ENCODE assay signal across 20 cellular contexts in genomic region chr11:69270929-69271328, GRCh38. TPM values are rescaled to one million over a fixed set of nuclear protein-coding genes. Genes with fewer than 3 reads are reported as not detected.
DNase-seq lines count a peak whose midpoint lies in the region; FAIRE-seq and TF ChIP-seq lines count a peak whose summit lies in the region.
"Had no signal": no experiment of that assay in that cellular context is flagged by ENCODE, and none has a peak within 500 bp of the region (broad histone marks: within the 10 kb centered on the region; RNA-seq: fewer than 3 reads in every experiment).

No MANE protein-coding gene starts in this region.

- no peak overlapping the region for H3K56ac ChIP-seq in mesendoderm (ENCODE audit: low read length)

- H3K23ac ChIP-seq in mesendoderm (ENCODE audit: low read length): no peak overlapping the region

- no peak for TF ChIP-seq EP300 in suprapubic skin (IDR thresholded peaks at IDR 0.05)

- WGBS in mesendoderm (ENCODE audit: extremely low coverage, insufficient coverage, low lambda C conversion rate): no CpG with 5 or more reads among the region's 7 CpGs
- 91% methylated on average over 7 of the region's 7 CpGs for WGBS in suprapubic skin

- H3K27me3 ChIP-seq in mesendoderm (ENCODE audit: insufficient read depth, low read length, poor library complexity): no peaks in the 10 kb centered on the region
- no peaks in the 10 kb centered on the region for H3K27me3 ChIP-seq in suprapubic skin
- H3K27me3 ChIP-seq: BLaER1 had no signal

- peak; percentile 43 for DNase-seq in ACHN
- DNase-seq in Daoy (ENCODE audit: low read depth): peak; percentile 21
- DNase-seq in RCC 7860 (ENCODE audit: low spot score): peak; percentile 56
- peak; percentile 17 for DNase-seq in kidney glomerular epithelial cell (lab: John Stamatoyannopoulos, UW)
- DNase-seq in mesendoderm: no peak
- no peak for DNase-seq in iPS-NIHi11 (ENCODE audit: low spot score)
- DNase-seq in suprapubic skin (ENCODE audit: low spot score in 2 of 2): no peak
- no peak for DNase-seq in hypothalamus (lab: John Stamatoyannopoulos, UW)
- DNase-seq: Calu3; CD4-positive, alpha-beta memory T cell; DMS79 treated with DMSO at 0.1 percent for 48 hours; NCI-H1417 treated with DMSO at 0.1 percent for 48 hours; NCI-H187 treated with DMSO at 0.1 percent for 48 hours; NCI-H446; SIG-M5 had no signal

- no peak overlapping the region for H4K5ac ChIP-seq in mesendoderm (ENCODE audit: low read length)

- H3K4ac ChIP-seq in mesendoderm (ENCODE audit: low read depth, low read length): no peak overlapping the region

- no peak for TF ChIP-seq POLR2A in suprapubic skin (IDR thresholded peaks at IDR 0.05)

- peak; percentile 23 for FAIRE-seq in RCC 7860 (lab: Jason Lieb, UNC)
- FAIRE-seq: A204.1, H54 had no signal

- H3K4me2 ChIP-seq in mesendoderm (ENCODE audit: low read length): no peak overlapping the region
- H3K4me2 ChIP-seq: BLaER1 had no signal

- no peaks in the 10 kb centered on the region for H3K4me1 ChIP-seq in mesendoderm (ENCODE audit: control insufficient read depth, low read depth, low read length)
- peaks cover 24% of the 10 kb centered on the region for H3K4me1 ChIP-seq in suprapubic skin
- H3K4me1 ChIP-seq: BLaER1 had no signal

- H3K4me3 ChIP-seq in mesendoderm (ENCODE audit: low read length) (no peak overlapping the region), suprapubic skin (no peak overlapping the region)
- H3K4me3 ChIP-seq: BLaER1 had no signal

- no peaks in the 10 kb centered on the region for H3K79me1 ChIP-seq in mesendoderm (ENCODE audit: low read length)

- no peaks in the 10 kb centered on the region for H3K9me3 ChIP-seq in suprapubic skin
- H3K9me3 ChIP-seq: BLaER1 had no signal

- H3K36me3 ChIP-seq in mesendoderm (ENCODE audit: control insufficient read depth, insufficient read depth, low read length): no peaks in the 10 kb centered on the region
- no peaks in the 10 kb centered on the region for H3K36me3 ChIP-seq in suprapubic skin
- H3K36me3 ChIP-seq: BLaER1 had no signal

- H3K18ac ChIP-seq in mesendoderm (ENCODE audit: low read length): no peak overlapping the region

- H2BK5ac ChIP-seq in mesendoderm (ENCODE audit: low read length): no peak overlapping the region

- no peak overlapping the region for H3K27ac ChIP-seq in mesendoderm (ENCODE audit: low read depth, low read length)
- H3K27ac ChIP-seq in suprapubic skin: no peak overlapping the region
- H3K27ac ChIP-seq: BLaER1, HL-60 had no signal

- H3K9ac ChIP-seq in mesendoderm (ENCODE audit: low read length): no peak overlapping the region
- H3K9ac ChIP-seq: BLaER1 had no signal

- in situ Hi-C loops in ACHN (cut with HindIII; ENCODE audit: low pct_ligation_motif_present, low pct_unique_long_range_greater_than_20kb, low sequenced_read_pairs): no loop called here

- no peak overlapping the region for H2AK5ac ChIP-seq in mesendoderm (ENCODE audit: low read length)

- no peaks in the 10 kb centered on the region for H3K79me2 ChIP-seq in mesendoderm (ENCODE audit: control insufficient read depth, insufficient read depth, low read length)

- no peak overlapping the region for H4K8ac ChIP-seq in mesendoderm (ENCODE audit: low read depth, low read length)

- H2BK120ac ChIP-seq in mesendoderm (ENCODE audit: low read depth, low read length): no peak overlapping the region

- no peak for TF ChIP-seq CTCF in suprapubic skin (IDR thresholded peaks at IDR 0.05)

- H2BK15ac ChIP-seq in mesendoderm (replicated peaks; ENCODE audit: low read depth): no peak overlapping the region

RNA-seq across cellular contexts. Expression of gene MYEOV, which starts 23.0 kb away (rescaled TPM):
- 5.6 and 13.6 TPM in 2 replicates for total RNA-seq in Daoy (2014; rRNA removed; shearing (Covaris generic))
- 0.08 TPM for polyA plus RNA-seq in mesendoderm (2013, experiment 1 of 2)
- polyA plus RNA-seq in mesendoderm (2013, experiment 2 of 2): 0.04 TPM
- total RNA-seq in suprapubic skin: 10 to 100 TPM in 3 of 4 donors, 1 to 10 TPM in 1; 9.9 to 25.6 (median 15.8) TPM
- total RNA-seq: CD4-positive, alpha-beta memory T cell; MCF 10A had no signal
- polyA plus RNA-seq: CD4-positive, alpha-beta memory T cell had no signal

Comparison
In these comparisons a context has a peak if more than half of its experiments do, and no peak if none do; other contexts are left out.
1. DNase-seq: peak in ACHN (single experiment), Daoy (single experiment), RCC 7860 (single experiment) and kidney glomerular epithelial cell (single experiment); none in mesendoderm (single experiment), iPS-NIHi11 (single experiment), suprapubic skin (0 of 2) and hypothalamus (0 of 51).